In the genomic region with DNA sequence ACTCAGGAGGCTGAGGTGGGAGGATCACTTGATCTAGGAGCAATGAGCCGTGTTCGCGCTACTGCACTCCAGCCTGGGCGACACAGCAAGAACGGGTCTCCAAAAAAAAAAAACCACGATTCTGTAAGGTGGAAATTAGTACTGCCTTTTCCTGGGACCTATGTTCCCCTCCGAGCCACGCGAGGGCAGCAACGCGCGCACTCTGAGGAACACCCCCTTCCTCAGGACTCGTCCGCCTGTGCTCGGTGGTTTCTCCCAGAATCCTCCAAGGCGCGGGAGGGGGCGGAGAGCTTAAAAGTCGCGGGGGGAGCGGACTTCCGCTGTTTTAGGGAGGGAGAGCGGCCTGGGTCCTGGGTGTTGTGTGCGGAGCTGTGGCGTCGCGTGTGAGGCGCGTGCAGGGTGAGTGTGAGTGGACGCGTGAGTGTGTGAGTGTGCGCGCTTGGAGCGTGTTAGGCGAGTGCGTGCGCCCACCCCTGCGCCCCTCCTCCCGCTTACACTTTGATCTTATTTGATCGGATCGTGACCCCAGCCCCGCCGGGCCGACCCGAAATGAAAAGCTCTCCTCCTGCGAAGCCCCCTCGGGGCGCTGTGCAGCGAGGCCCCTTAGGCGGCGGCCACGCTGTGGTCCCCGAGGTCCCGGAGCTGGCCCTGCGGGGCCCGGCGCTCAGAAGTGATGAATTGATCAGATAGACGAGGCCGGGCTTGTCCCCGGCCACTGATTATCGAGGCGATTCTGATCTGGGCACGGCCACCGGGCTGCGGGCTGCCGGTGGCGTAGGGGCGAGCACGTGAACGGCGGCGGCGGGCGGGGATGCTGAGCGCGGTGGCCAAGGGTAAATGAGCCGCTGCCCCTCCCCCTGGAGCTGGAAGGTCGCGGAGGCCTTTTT, we compare ENCODE assay signal across 8 cellular contexts. TPM values are rescaled to one million over a fixed set of nuclear protein-coding genes. Genes with fewer than 3 reads are reported as not detected.
DNase-seq lines count a peak whose midpoint lies in the region; ATAC-seq lines count a peak whose summit lies in the region.

No MANE protein-coding gene starts in this region.

- H3K4me1 ChIP-seq in mesendoderm (ENCODE audit: control insufficient read depth, low read depth, low read length), result no peaks in the 10 kb centered on the region

- DNase-seq in COLO668 (lab: John Stamatoyannopoulos, UW; ENCODE audit: unreplicated experiment) (peak; percentile 99), HS-5 (ENCODE audit: low read depth) (peak; percentile 83), NK-92 (lab: John Stamatoyannopoulos, UW; ENCODE audit: unreplicated experiment) (peak; percentile 70), mesendoderm (peak; percentile 99)
- peak; percentile 94 to 97 for DNase-seq in activated CD8-positive, alpha-beta memory T cell treated with anti-CD3 and anti-CD28 coated beads for 4 hours (ENCODE audit: low read depth in 2 of 2)
- DNase-seq in effector memory CD8-positive, alpha-beta T cell, result peak; percentile 95 to 97 (median 97)
- DNase-seq in stimulated activated CD8-positive, alpha-beta memory T cell treated with anti-CD3 and anti-CD28 coated beads, Interleukin-15, amount 100 ng/mL, for 1 hour (ENCODE audit: low read depth), result peak; percentile 95

- no peaks in the 10 kb centered on the region for H3K9me3 Mint-ChIP-seq in effector memory CD8-positive, alpha-beta T cell

- H3K18ac ChIP-seq in mesendoderm (ENCODE audit: low read length), result peak overlapping the region; percentile 81

- peak overlapping the region; percentile 71 for H3K27ac ChIP-seq in mesendoderm (ENCODE audit: low read depth, low read length)

- no peak overlapping the region for H2BK120ac ChIP-seq in mesendoderm (ENCODE audit: low read depth, low read length)

- H2BK5ac ChIP-seq in mesendoderm (ENCODE audit: low read length), result peak overlapping the region; percentile 97

- no peaks in the 10 kb centered on the region for H3K27me3 ChIP-seq in mesendoderm (ENCODE audit: insufficient read depth, low read length, poor library complexity)

- peak overlapping the region; percentile 91 to 99 for H3K4me3 Mint-ChIP-seq in effector memory CD8-positive, alpha-beta T cell

- no peaks in the 10 kb centered on the region for H3K79me1 ChIP-seq in mesendoderm (ENCODE audit: low read length)

- peak overlapping the region; percentile 11 for H3K23ac ChIP-seq in mesendoderm (ENCODE audit: low read length)

- no peaks in the 10 kb centered on the region for H3K36me3 ChIP-seq in mesendoderm (ENCODE audit: control insufficient read depth, insufficient read depth, low read length)

- no peak overlapping the region for H2AK5ac ChIP-seq in mesendoderm (ENCODE audit: low read length)

- no peak overlapping the region for H4K5ac ChIP-seq in mesendoderm (ENCODE audit: low read length)

- H4K8ac ChIP-seq in mesendoderm (ENCODE audit: low read depth, low read length), result no peak overlapping the region

- H3K36me3 Mint-ChIP-seq in effector memory CD8-positive, alpha-beta T cell (ENCODE audit: insufficient read depth), result peaks cover 44% of the 10 kb centered on the region

- peak; percentile 88 for ATAC-seq in GM19467 (IDR thresholded peaks at IDR 0.05; ENCODE audit: unreplicated experiment)
- peak; percentile 92 for ATAC-seq in effector memory CD8-positive, alpha-beta T cell (replicated peaks)

- peak overlapping the region; percentile 100 for H3K9ac ChIP-seq in mesendoderm (ENCODE audit: low read length)

- peaks cover 11% of the 10 kb centered on the region for H3K79me2 ChIP-seq in mesendoderm (ENCODE audit: control insufficient read depth, insufficient read depth, low read length)

- no peak overlapping the region for H2BK15ac ChIP-seq in mesendoderm (replicated peaks; ENCODE audit: low read depth)

- peaks cover 14 to 17% of the 10 kb centered on the region in 2 donors for H3K4me1 Mint-ChIP-seq in effector memory CD8-positive, alpha-beta T cell (ENCODE audit: low read depth in 2 of 2)

- peak overlapping the region; percentile 100 for H3K56ac ChIP-seq in mesendoderm (ENCODE audit: low read length)

- H3K27me3 Mint-ChIP-seq in effector memory CD8-positive, alpha-beta T cell, result no peaks in the 10 kb centered on the region

- no CpG with 5 or more reads among the region's 79 CpGs for WGBS in mesendoderm (ENCODE audit: extremely low coverage, insufficient coverage, low lambda C conversion rate)

- peak overlapping the region; percentile 88 for H3K4ac ChIP-seq in mesendoderm (ENCODE audit: low read depth, low read length)

- peak overlapping the region; percentile 30 for H3K4me2 ChIP-seq in mesendoderm (ENCODE audit: low read length)

- peak overlapping the region; percentile 96 to 98 for H3K27ac Mint-ChIP-seq in effector memory CD8-positive, alpha-beta T cell

- peak overlapping the region; percentile 99 for H3K4me3 ChIP-seq in mesendoderm (ENCODE audit: low read length)

RNA-seq across cellular contexts. Expression of gene TMEM167B, which starts 9.6 kb away (rescaled TPM):
- polyA plus RNA-seq in mesendoderm (2013, experiment 1 of 2), result 13.3 TPM
- 13.2 TPM for polyA plus RNA-seq in mesendoderm (2013, experiment 2 of 2)

RNA-seq across cellular contexts. Expression of gene ELAPOR1, which starts 13.8 kb away (rescaled TPM):
- 0.06 TPM for polyA plus RNA-seq in mesendoderm (2013, experiment 1 of 2)
- 0.06 TPM for polyA plus RNA-seq in mesendoderm (2013, experiment 2 of 2)

RNA-seq across cellular contexts. Expression of gene TAF13, which starts 24.3 kb away (rescaled TPM):
- 51.8 TPM for polyA plus RNA-seq in mesendoderm (2013, experiment 1 of 2)
- 54.0 TPM for polyA plus RNA-seq in mesendoderm (2013, experiment 2 of 2)

RNA-seq across cellular contexts. Expression of gene WDR47, which starts 58.2 kb away (rescaled TPM):
- polyA plus RNA-seq in mesendoderm (2013, experiment 1 of 2), result 2.6 TPM
- polyA plus RNA-seq in mesendoderm (2013, experiment 2 of 2), result 2.5 TPM

Comparison
In these comparisons a context has a peak if more than half of its experiments do, and no peak if none do; other contexts are left out.
1. Peak in every context shown above with its lines: DNase-seq, ATAC-seq, H3K4me3 ChIP-seq and H3K27ac ChIP-seq.